In genomic region chr21:26165331-26165730, GRCh38 we compare ENCODE assay signal across 17 cellular contexts. TPM values are rescaled to one million over a fixed set of nuclear protein-coding genes. Genes with fewer than 3 reads are reported as not detected.
DNase-seq lines count a peak whose midpoint lies in the region; ATAC-seq and TF ChIP-seq lines count a peak whose summit lies in the region.
"Had no signal": no experiment of that assay in that cellular context is flagged by ENCODE, and none has a peak within 500 bp of the region (broad histone marks: within the 10 kb centered on the region; RNA-seq: fewer than 3 reads in every experiment).

No MANE protein-coding gene starts in this region.

- H3K27ac Mint-ChIP-seq in Calu3 (ENCODE audit: unreplicated experiment) (peak overlapping the region; percentile 40), endothelial cell (ENCODE audit: unreplicated experiment) (peak overlapping the region; percentile 19), nephron progenitor cell (peak overlapping the region; percentile 23)
- no peak overlapping the region for H3K27ac Mint-ChIP-seq in stimulated activated effector memory CD8-positive, alpha-beta T cell treated with anti-CD3 and anti-CD28 coated beads, Interleukin-12 subunit alpha, Interleukin-12 subunit beta, amount 100 ng/mL, for 72 hours
- H3K27ac Mint-ChIP-seq in activated CD4-positive, alpha-beta memory T cell treated with anti-CD3 and anti-CD28 coated beads for 36 hours: no peak overlapping the region
- H3K27ac Mint-ChIP-seq: activated CD4-positive, alpha-beta memory T cell treated with anti-CD3 and anti-CD28 coated beads, Interleukin-2, amount 10 ng/mL, durations not matched to agents 7 days and 5 days; CD4-positive, alpha-beta memory T cell had no signal

- peaks cover 44% of the 10 kb centered on the region for H3K36me3 Mint-ChIP-seq in Calu3 (ENCODE audit: insufficient read depth, unreplicated experiment)
- H3K36me3 Mint-ChIP-seq in endothelial cell (ENCODE audit: low read depth, unreplicated experiment): peaks cover 10% of the 10 kb centered on the region
- H3K36me3 Mint-ChIP-seq in nephron progenitor cell (ENCODE audit: low read depth): peaks cover 24% of the 10 kb centered on the region
- no peaks in the 10 kb centered on the region for H3K36me3 Mint-ChIP-seq in stimulated activated effector memory CD8-positive, alpha-beta T cell treated with anti-CD3 and anti-CD28 coated beads, Interleukin-12 subunit alpha, Interleukin-12 subunit beta, amount 100 ng/mL, for 72 hours
- H3K36me3 Mint-ChIP-seq in activated CD4-positive, alpha-beta memory T cell treated with anti-CD3 and anti-CD28 coated beads for 36 hours: no peaks in the 10 kb centered on the region

- no peak for ATAC-seq in stimulated activated effector memory CD8-positive, alpha-beta T cell treated with anti-CD3 and anti-CD28 coated beads, Interleukin-12 subunit alpha, Interleukin-12 subunit beta, amount 100 ng/mL, for 72 hours
- ATAC-seq: Right ventricle myocardium inferior had no signal

- H3K4me3 Mint-ChIP-seq in Calu3 (ENCODE audit: low read depth, unreplicated experiment): peak overlapping the region; percentile 32
- H3K4me3 Mint-ChIP-seq in endothelial cell (ENCODE audit: unreplicated experiment): peak overlapping the region; percentile 9
- H3K4me3 Mint-ChIP-seq in nephron progenitor cell: no peak overlapping the region
- no peak overlapping the region for H3K4me3 Mint-ChIP-seq in stimulated activated effector memory CD8-positive, alpha-beta T cell treated with anti-CD3 and anti-CD28 coated beads, Interleukin-12 subunit alpha, Interleukin-12 subunit beta, amount 100 ng/mL, for 72 hours
- no peak overlapping the region for H3K4me3 Mint-ChIP-seq in activated CD4-positive, alpha-beta memory T cell treated with anti-CD3 and anti-CD28 coated beads for 36 hours
- H3K4me3 Mint-ChIP-seq: activated CD4-positive, alpha-beta memory T cell treated with anti-CD3 and anti-CD28 coated beads, Interleukin-2, amount 10 ng/mL, durations not matched to agents 7 days and 5 days; CD4-positive, alpha-beta memory T cell had no signal

- no peak for DNase-seq in Calu3
- peak; percentile 37 for DNase-seq in RWPE1 (ENCODE audit: low spot score)
- DNase-seq in endothelial cell (ENCODE audit: low spot score): no peak
- DNase-seq in nephron progenitor cell: no peak
- no peak for DNase-seq in LoVo (ENCODE audit: low spot score)
- DNase-seq in stimulated activated effector memory CD8-positive, alpha-beta T cell treated with anti-CD3 and anti-CD28 coated beads, Interleukin-12 subunit alpha, Interleukin-12 subunit beta, amount 100 ng/mL, for 72 hours (ENCODE audit: low spot score in 2 of 2): no peak
- no peak for DNase-seq in activated CD4-positive, alpha-beta memory T cell treated with anti-CD3 and anti-CD28 coated beads for 36 hours
- no peak for DNase-seq in GM20000 (ENCODE audit: low spot score)
- DNase-seq: activated CD4-positive, alpha-beta memory T cell treated with anti-CD3 and anti-CD28 coated beads, Interleukin-2, amount 10 ng/mL, durations not matched to agents 7 days and 5 days; activated naive CD4-positive, alpha-beta T cell treated with Interleukin-2 at 50 U/mL for 16 hours; CD4-positive, alpha-beta memory T cell; DMS79 treated with DMSO at 0.1 percent for 48 hours; kidney; NCI-H1930; NCI-H510A treated with DMSO at 0.1 percent for 48 hours; occipital lobe had no signal

- no peak overlapping the region for H3K27ac ChIP-seq in RWPE1

- no peak for TF ChIP-seq CTCF in Calu3 (IDR thresholded peaks at IDR 0.05; ENCODE audit: unreplicated experiment)
- no peak for TF ChIP-seq CTCF in RWPE1 (conservative IDR thresholded peaks at IDR 0.05; ENCODE audit: low read depth)
- TF ChIP-seq CTCF in endothelial cell (IDR thresholded peaks at IDR 0.05; ENCODE audit: unreplicated experiment): no peak
- no peak for TF ChIP-seq CTCF in nephron progenitor cell (IDR thresholded peaks at IDR 0.05)
- no peak for TF ChIP-seq CTCF in GM20000 (IDR thresholded peaks at IDR 0.05; ENCODE audit: extremely low read depth, missing control alignments)

- H3K27me3 Mint-ChIP-seq in Calu3 (ENCODE audit: unreplicated experiment) (no peaks in the 10 kb centered on the region), endothelial cell (ENCODE audit: unreplicated experiment) (peaks cover 14% of the 10 kb centered on the region), nephron progenitor cell (ENCODE audit: low read depth, poor library complexity) (no peaks in the 10 kb centered on the region)
- peaks cover 2% of the 10 kb centered on the region for H3K27me3 Mint-ChIP-seq in activated CD4-positive, alpha-beta memory T cell treated with anti-CD3 and anti-CD28 coated beads for 36 hours

- H3K4me1 Mint-ChIP-seq in Calu3 (ENCODE audit: low read depth, unreplicated experiment): peaks cover 34% of the 10 kb centered on the region
- H3K4me1 Mint-ChIP-seq in endothelial cell (ENCODE audit: unreplicated experiment): peaks cover 53% of the 10 kb centered on the region
- H3K4me1 Mint-ChIP-seq in nephron progenitor cell: peaks cover 54% of the 10 kb centered on the region
- peaks cover 13% of the 10 kb centered on the region for H3K4me1 Mint-ChIP-seq in stimulated activated effector memory CD8-positive, alpha-beta T cell treated with anti-CD3 and anti-CD28 coated beads, Interleukin-12 subunit alpha, Interleukin-12 subunit beta, amount 100 ng/mL, for 72 hours
- H3K4me1 Mint-ChIP-seq in activated CD4-positive, alpha-beta memory T cell treated with anti-CD3 and anti-CD28 coated beads for 36 hours (ENCODE audit: low read depth): peaks cover 19% of the 10 kb centered on the region

- POLR2A ChIA-PET in RWPE1 (lab: Yijun Ruan, JAX; ENCODE audit: low non-redundant PET): no interaction called here
- POLR2A ChIA-PET in activated CD4-positive, alpha-beta memory T cell treated with anti-CD3 and anti-CD28 coated beads for 36 hours (lab: Charles Lee): no interaction called here

- no peaks in the 10 kb centered on the region for H3K9me3 Mint-ChIP-seq in Calu3 (ENCODE audit: low read depth, unreplicated experiment)
- H3K9me3 Mint-ChIP-seq in endothelial cell (ENCODE audit: unreplicated experiment): no peaks in the 10 kb centered on the region
- peaks cover 10% of the 10 kb centered on the region for H3K9me3 Mint-ChIP-seq in nephron progenitor cell
- H3K9me3 Mint-ChIP-seq in stimulated activated effector memory CD8-positive, alpha-beta T cell treated with anti-CD3 and anti-CD28 coated beads, Interleukin-12 subunit alpha, Interleukin-12 subunit beta, amount 100 ng/mL, for 72 hours: no peaks in the 10 kb centered on the region
- H3K9me3 Mint-ChIP-seq in activated CD4-positive, alpha-beta memory T cell treated with anti-CD3 and anti-CD28 coated beads for 36 hours: no peaks in the 10 kb centered on the region
- H3K9me3 Mint-ChIP-seq: activated CD4-positive, alpha-beta memory T cell treated with anti-CD3 and anti-CD28 coated beads, Interleukin-2, amount 10 ng/mL, durations not matched to agents 7 days and 5 days; CD4-positive, alpha-beta memory T cell had no signal

- BruUV-seq in Calu3 (replicated peaks; lab: Mats Ljungman, UMichigan): no TSS peak

- CTCF ChIA-PET in Calu3 (lab: Charles Lee): interaction anchor here (0.6 to 1.3 kb wide), 2 partner anchors 25 to 1973 kb away, joined by 4 to 6 read pairs; no protein-coding TSS in a partner anchor
- CTCF ChIA-PET in RWPE1 (lab: Yijun Ruan, JAX): interaction anchor here (0.6 to 0.7 kb wide), 2 partner anchors 225 to 567 kb away, joined by 3 to 5 read pairs; no protein-coding TSS in a partner anchor
- CTCF ChIA-PET in activated CD4-positive, alpha-beta memory T cell treated with anti-CD3 and anti-CD28 coated beads for 36 hours (lab: Charles Lee): no interaction called here

- intact Hi-C loops in Calu3 (cut with micrococcal nuclease; ENCODE audit: unreplicated experiment): loop anchor here (5.0 to 10.0 kb wide), 3 partner anchors 171 to 549 kb away; no protein-coding TSS in a partner anchor
- intact Hi-C loops in activated CD4-positive, alpha-beta memory T cell treated with anti-CD3 and anti-CD28 coated beads for 36 hours (cut with micrococcal nuclease): loop anchor here (10.0 kb wide), 1 partner anchor 191 kb away; no protein-coding TSS in a partner anchor

RNA-seq across cellular contexts. Expression of gene APP, which starts 5.2 kb away (rescaled TPM):
- 534 and 566 TPM in 2 replicates for total RNA-seq in Calu3 (2022)
- total RNA-seq in endothelial cell (ENCODE audit: unreplicated experiment): 1,137 TPM
- total RNA-seq in activated CD4-positive, alpha-beta memory T cell treated with anti-CD3 and anti-CD28 coated beads for 36 hours: 10 to 100 TPM; 46.3 to 47.1 TPM

Comparison
In these comparisons a context has a peak if more than half of its experiments do, and no peak if none do; other contexts are left out.
1. H3K27ac Mint-ChIP-seq: peak in Calu3 (single experiment), endothelial cell (single experiment) and nephron progenitor cell (single experiment); none in stimulated activated effector memory CD8-positive, alpha-beta T cell treated with anti-CD3 and anti-CD28 coated beads, Interleukin-12 subunit alpha, Interleukin-12 subunit beta, amount 100 ng/mL, for 72 hours (single experiment) and activated CD4-positive, alpha-beta memory T cell treated with anti-CD3 and anti-CD28 coated beads for 36 hours (single experiment).
2. H3K4me3 Mint-ChIP-seq: peak in Calu3 (single experiment) and endothelial cell (single experiment); none in nephron progenitor cell (single experiment), stimulated activated effector memory CD8-positive, alpha-beta T cell treated with anti-CD3 and anti-CD28 coated beads, Interleukin-12 subunit alpha, Interleukin-12 subunit beta, amount 100 ng/mL, for 72 hours (single experiment) and activated CD4-positive, alpha-beta memory T cell treated with anti-CD3 and anti-CD28 coated beads for 36 hours (single experiment).
3. RNA of gene APP, which starts 5.2 kb away (total RNA-seq): 1,137 TPM in endothelial cell (single experiment) and 534 to 566 TPM in Calu3; 46.3 to 47.1 TPM in activated CD4-positive, alpha-beta memory T cell treated with anti-CD3 and anti-CD28 coated beads for 36 hours; every median in the first group is over 10 times any median in the second.